10 cellular contexts compared by ENCODE assay signal in the genomic region with DNA sequence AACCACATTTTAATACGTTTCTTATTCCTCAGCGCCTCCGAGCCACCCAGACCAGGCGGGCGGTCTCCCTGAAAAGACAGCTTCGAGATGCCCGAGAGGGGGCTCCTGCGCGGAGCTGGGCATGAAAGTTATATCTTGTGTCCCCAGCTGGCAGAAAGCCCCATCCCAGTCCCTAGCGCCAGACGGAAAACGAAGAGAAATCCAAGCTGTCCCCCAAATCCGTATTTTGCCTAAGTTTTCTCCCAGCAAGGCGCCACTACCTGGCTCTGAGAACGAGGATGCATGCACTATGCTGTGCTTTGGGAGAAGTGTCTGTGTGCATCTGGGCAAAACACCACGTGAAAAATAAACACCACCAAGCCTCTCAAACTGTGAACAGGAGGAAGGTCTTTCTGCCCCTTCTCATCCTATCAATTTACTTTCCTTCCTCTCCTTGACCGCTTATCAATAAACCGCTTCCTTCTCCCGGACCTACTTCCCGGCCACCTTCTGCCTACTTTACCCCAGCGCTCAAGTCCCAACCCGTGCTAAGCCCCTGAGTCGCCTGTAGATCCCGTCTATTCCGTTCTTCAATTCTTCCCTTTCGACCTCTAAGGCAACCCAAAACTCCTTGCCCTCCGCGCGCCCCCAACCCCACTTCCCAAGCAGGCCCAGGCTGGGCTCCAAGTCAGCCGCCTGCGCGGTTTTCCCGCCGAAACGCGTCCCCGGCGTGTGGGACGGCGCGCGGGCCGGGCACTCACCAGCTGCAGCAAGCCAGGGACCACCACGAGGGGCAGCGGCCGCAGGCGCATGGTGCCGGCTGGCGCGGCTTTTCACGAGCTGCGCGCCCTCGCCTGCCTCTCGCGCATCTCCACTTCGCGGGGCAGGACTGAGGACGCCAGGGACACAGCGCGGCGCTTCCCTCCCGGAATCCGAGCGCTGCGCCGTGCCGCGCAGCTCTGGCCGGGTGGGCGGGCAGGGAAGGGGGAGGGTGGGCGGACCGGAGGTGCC. TPM values are rescaled to one million over a fixed set of nuclear protein-coding genes. Genes with fewer than 3 reads are reported as not detected.
DNase-seq lines count a peak whose midpoint lies in the region; ATAC-seq and TF ChIP-seq lines count a peak whose summit lies in the region.
"Had no signal": no experiment of that assay in that cellular context is flagged by ENCODE, and none has a peak within 500 bp of the region (broad histone marks: within the 10 kb centered on the region; RNA-seq: fewer than 3 reads in every experiment).

A gene (minus strand): TSS at position 940 of the 990 bp plus-strand sequence. CDS start 149 bp downstream, at position 791.

- H3K27me3 Mint-ChIP-seq in activated T-cell treated with anti-CD3 and anti-CD28 coated beads, Interleukin-2, amount 50 U/mL, for 72 hours (ENCODE audit: low read depth) = peaks cover 46% of the 10 kb centered on the region
- peaks cover 15% of the 10 kb centered on the region for H3K27me3 Mint-ChIP-seq in endothelial cell (ENCODE audit: unreplicated experiment)

- H3K9me3 ChIP-seq in aorta (ENCODE audit: control insufficient read depth, low read length) = no peaks in the 10 kb centered on the region
- H3K9me3 ChIP-seq: neutrophil had no signal

- intact Hi-C loops in aorta (cut with DNase I) = no loop called here

- no peak for DNase-seq in activated T-cell treated with anti-CD3 and anti-CD28 coated beads, Interleukin-2, amount 50 U/mL, for 72 hours
- DNase-seq in activated T-cell treated with anti-CD3 and anti-CD28 coated beads for 4 hours (no peak), endothelial cell (ENCODE audit: low spot score) (peak; percentile 42), myocyte (ENCODE audit: low read depth) (peak; percentile 10), aorta (no peak), NK-92 (lab: John Stamatoyannopoulos, UW; ENCODE audit: unreplicated experiment) (no peak), foreskin melanocyte (no peak)
- DNase-seq in activated effector memory CD4-positive, alpha-beta T cell treated with Interleukin-2 at 50 U/mL for 16 hours = no peak

- H3K9me3 Mint-ChIP-seq in activated T-cell treated with anti-CD3 and anti-CD28 coated beads, Interleukin-2, amount 50 U/mL, for 72 hours = no peaks in the 10 kb centered on the region
- no peaks in the 10 kb centered on the region for H3K9me3 Mint-ChIP-seq in endothelial cell (ENCODE audit: unreplicated experiment)

- 1% methylated on average over 48 to 73 of the region's 73 CpGs for WGBS in aorta, 2 donors

- no peak for ATAC-seq in activated T-cell treated with anti-CD3 and anti-CD28 coated beads, Interleukin-2, amount 50 U/mL, for 72 hours (replicated peaks in 1 of 2)
- peak; percentile 35 for ATAC-seq in aorta (ENCODE audit: low FRiP score)

- H3K36me3 Mint-ChIP-seq in activated T-cell treated with anti-CD3 and anti-CD28 coated beads, Interleukin-2, amount 50 U/mL, for 72 hours (ENCODE audit: insufficient read depth in 2 of 2) = no peaks in the 10 kb centered on the region
- no peaks in the 10 kb centered on the region for H3K36me3 Mint-ChIP-seq in endothelial cell (ENCODE audit: low read depth, unreplicated experiment)

- peak within 1 kb of the TSS; percentile 31 for H3K4me3 Mint-ChIP-seq in activated T-cell treated with anti-CD3 and anti-CD28 coated beads, Interleukin-2, amount 50 U/mL, for 72 hours
- H3K4me3 Mint-ChIP-seq in endothelial cell (ENCODE audit: unreplicated experiment) = peak within 1 kb of the TSS; percentile 90

- no peaks in the 10 kb centered on the region for H3K36me3 ChIP-seq in aorta (ENCODE audit: control insufficient read depth in 1 of 2, insufficient read depth in 2 of 2, low read length in 1 of 2)
- H3K36me3 ChIP-seq: neutrophil had no signal

- peaks cover 11% of the 10 kb centered on the region for H3K4me1 Mint-ChIP-seq in activated T-cell treated with anti-CD3 and anti-CD28 coated beads, Interleukin-2, amount 50 U/mL, for 72 hours (ENCODE audit: low read depth)
- peaks cover 16% of the 10 kb centered on the region for H3K4me1 Mint-ChIP-seq in endothelial cell (ENCODE audit: unreplicated experiment)

- H3K27ac ChIP-seq in aorta (ENCODE audit: low read depth in 1 of 2, low read length in 2 of 2) = no peak within 1 kb of the TSS
- H3K27ac ChIP-seq: C4-2B, neutrophil had no signal

- no peak within 1 kb of the TSS for H3K27ac Mint-ChIP-seq in activated T-cell treated with anti-CD3 and anti-CD28 coated beads, Interleukin-2, amount 50 U/mL, for 72 hours
- H3K27ac Mint-ChIP-seq in endothelial cell (ENCODE audit: unreplicated experiment) = no peak within 1 kb of the TSS

- H3K4me3 ChIP-seq in aorta (ENCODE audit: low read length in 2 of 2) = peak within 1 kb of the TSS in 1 of 2 donors; percentile 43

- no peak for TF ChIP-seq CTCF in endothelial cell (IDR thresholded peaks at IDR 0.05; ENCODE audit: unreplicated experiment)

- no peaks in the 10 kb centered on the region for H3K4me1 ChIP-seq in aorta (ENCODE audit: control insufficient read depth in 1 of 2, insufficient read depth in 2 of 2, low read length in 2 of 2)

- no peaks in the 10 kb centered on the region for H3K27me3 ChIP-seq in aorta (ENCODE audit: control insufficient read depth in 1 of 2, insufficient read depth in 2 of 2, low read length in 1 of 2)

RNA-seq across cellular contexts. Expression of the gene that starts here (rescaled TPM):
- not detected for total RNA-seq in activated T-cell treated with anti-CD3 and anti-CD28 coated beads, Interleukin-2, amount 50 U/mL, for 72 hours
- total RNA-seq in endothelial cell (ENCODE audit: unreplicated experiment) (3.4 TPM), myocyte (0.37 TPM in 1 of 2 replicates, not detected in the other), aorta (not detected)
- not detected for polyA plus RNA-seq in myocyte (2012)
- polyA plus RNA-seq in aorta = not detected

Comparison
In these comparisons a context has a peak if more than half of its experiments do, and no peak if none do; other contexts are left out.
1. Peak in DNase-seq in myocyte; RNA of the gene not detected or under 1 TPM.
2. Peak in ATAC-seq in aorta; RNA of the gene not detected or under 1 TPM.